ENCODE assay signal across 21 cellular contexts in genomic region chr2:43832457-43832856, GRCh38. TPM values are rescaled to one million over a fixed set of nuclear protein-coding genes. Genes with fewer than 3 reads are reported as not detected.
DNase-seq lines count a peak whose midpoint lies in the region; ATAC-seq, FAIRE-seq and TF ChIP-seq lines count a peak whose summit lies in the region.
"Had no signal": no experiment of that assay in that cellular context is flagged by ENCODE, and none has a peak within 500 bp of the region (broad histone marks: within the 10 kb centered on the region; RNA-seq: fewer than 3 reads in every experiment).

No MANE protein-coding gene starts in this region.

- POLR2A ChIA-PET in HepG2 (lab: Yijun Ruan, JAX) (no interaction called here), K562 (lab: Yijun Ruan, JAX) (interaction anchor here (1.1 kb wide), 1 partner anchor 14 kb away, joined by 5 read pairs; no protein-coding TSS in a partner anchor)
- POLR2A ChIA-PET in CD4-positive, alpha-beta T cell (lab: Charles Lee): no interaction called here

- no peaks in the 10 kb centered on the region for H4K20me1 ChIP-seq in HepG2 (ENCODE audit: insufficient read depth, low read length)
- no peaks in the 10 kb centered on the region for H4K20me1 ChIP-seq in K562 (replicated peaks; ENCODE audit: control insufficient read depth, insufficient read depth, low read length)

- no peak overlapping the region for H3K4me3 Mint-ChIP-seq in CD4-positive, alpha-beta T cell
- H3K4me3 Mint-ChIP-seq: activated T-helper 1 cell treated with anti-CD3 and anti-CD28 coated beads, Interleukin-12 subunit alpha, Interleukin-12 subunit beta, Interleukin-2, Interleukin-4 antibody, amounts not matched to agents 30 ng/mL and 10 ng/mL and 1 ng/mL, durations not matched to agents 14 hours and 24 hours and 36 hours; CD4-positive, CD25-positive, alpha-beta regulatory T cell; central memory CD8-positive, alpha-beta T cell; nephron had no signal

- H3K36me3 ChIP-seq in HepG2 (replicated peaks in 1 of 2; ENCODE audit: control insufficient read depth in 1 of 2, insufficient read depth in 2 of 2, low read length in 2 of 2) (peaks cover 3 to 32% of the 10 kb centered on the region in 2 experiments; a peak in 4 of 5 replicates), right lobe of liver (peaks cover 0 to 12% (median 0%) of the 10 kb centered on the region in 4 donors), K562 (ENCODE audit: control insufficient read depth, insufficient read depth, low read length) (no peaks in the 10 kb centered on the region), iPS-15b (ENCODE audit: control insufficient read depth, insufficient read depth, low read length) (no peaks in the 10 kb centered on the region), WERI-Rb-1 (no peaks in the 10 kb centered on the region), kidney (ENCODE audit: control insufficient read depth in 1 of 2, insufficient read depth in 2 of 2, low read length in 2 of 2) (no peaks in the 10 kb centered on the region)
- H3K36me3 ChIP-seq: gastrocnemius medialis, prostate gland, transverse colon had no signal

- no peaks in the 10 kb centered on the region for H3K9me3 ChIP-seq in HepG2 (ENCODE audit: low read length)
- H3K9me3 ChIP-seq in right lobe of liver: no peaks in the 10 kb centered on the region
- no peaks in the 10 kb centered on the region for H3K9me3 ChIP-seq in K562 (replicated peaks; ENCODE audit: control insufficient read depth, insufficient read depth, low read depth, low read length)
- no peaks in the 10 kb centered on the region for H3K9me3 ChIP-seq in iPS-15b (ENCODE audit: control insufficient read depth, insufficient read depth, low read length)
- H3K9me3 ChIP-seq in WERI-Rb-1 (ENCODE audit: severe bottlenecking): no peaks in the 10 kb centered on the region
- H3K9me3 ChIP-seq in CD4-positive, alpha-beta T cell (ENCODE audit: control insufficient read depth, low read length): no peaks in the 10 kb centered on the region
- no peaks in the 10 kb centered on the region for H3K9me3 ChIP-seq in kidney (ENCODE audit: control insufficient read depth in 1 of 2, low read length in 2 of 2)
- H3K9me3 ChIP-seq: gastrocnemius medialis, prostate gland, transverse colon had no signal

- no peak overlapping the region for H3K27ac Mint-ChIP-seq in CD4-positive, alpha-beta T cell
- H3K27ac Mint-ChIP-seq: activated T-helper 1 cell treated with anti-CD3 and anti-CD28 coated beads, Interleukin-12 subunit alpha, Interleukin-12 subunit beta, Interleukin-2, Interleukin-4 antibody, amounts not matched to agents 30 ng/mL and 10 ng/mL and 1 ng/mL, durations not matched to agents 14 hours and 24 hours and 36 hours; CD4-positive, CD25-positive, alpha-beta regulatory T cell; nephron had no signal

- TF ChIP-seq EP300 in HepG2 (IDR thresholded peaks at IDR 0.05; ENCODE audit: low read depth in 2 of 2, low read length in 2 of 2): no peak
- TF ChIP-seq EP300 in HepG2 (CRISPR knock-in tag; IDR thresholded peaks at IDR 0.05; ENCODE audit: borderline replicate concordance): no peak
- TF ChIP-seq EP300 in K562 (IDR thresholded peaks at IDR 0.05; ENCODE audit: low read length): no peak

- no peaks in the 10 kb centered on the region for H3K36me3 Mint-ChIP-seq in CD4-positive, alpha-beta T cell (ENCODE audit: low read depth)
- H3K36me3 Mint-ChIP-seq: CD4-positive, CD25-positive, alpha-beta regulatory T cell had no signal

- H3K27ac ChIP-seq in HepG2 (ENCODE audit: extremely low read length, insufficient read depth, low read length) (no peak overlapping the region), right lobe of liver (no peak overlapping the region), K562 (ENCODE audit: extremely low read depth, low read depth, low read length) (no peak overlapping the region), WERI-Rb-1 (no peak overlapping the region), kidney (ENCODE audit: low read depth in 2 of 2, low read length in 2 of 2) (no peak overlapping the region)
- H3K27ac ChIP-seq in CD4-positive, alpha-beta T cell (ENCODE audit: low read depth, low read length): no peak overlapping the region
- H3K27ac ChIP-seq: gastrocnemius medialis, prostate gland, transverse colon had no signal

- CTCF ChIA-PET in HepG2 (lab: Yijun Ruan, JAX; ENCODE audit: low intra/inter-chr PET ratio, low total read pairs): no interaction called here
- CTCF ChIA-PET in K562 (lab: Yijun Ruan, JAX; ENCODE audit: low intra/inter-chr PET ratio): no interaction called here
- CTCF ChIA-PET in CD4-positive, alpha-beta T cell (lab: Charles Lee): no interaction called here

- FAIRE-seq in HepG2 (lab: Jason Lieb, UNC) (no peak), K562 (lab: Jason Lieb, UNC) (peak; percentile 35), kidney (lab: Jason Lieb, UNC) (no peak)

- TF ChIP-seq CTCF in HepG2 (CRISPR knock-in tag; IDR thresholded peaks at IDR 0.05): no peak
- no peak for TF ChIP-seq CTCF in right lobe of liver (IDR thresholded peaks at IDR 0.05)
- no peak for TF ChIP-seq CTCF in K562 (IDR thresholded peaks at IDR 0.05 in 2 of 3, conservative IDR thresholded peaks at IDR 0.05 in 1 of 3; ENCODE audit: insufficient read depth in 2 of 3, low read depth in 1 of 3, low read length in 3 of 3)
- no peak for TF ChIP-seq CTCF in WERI-Rb-1 (IDR thresholded peaks at IDR 0.05; ENCODE audit: low read depth, low read length)
- no peak for TF ChIP-seq CTCF in CD4-positive, alpha-beta T cell (IDR thresholded peaks at IDR 0.05)
- TF ChIP-seq CTCF in kidney (IDR thresholded peaks at IDR 0.05; ENCODE audit: borderline replicate concordance, extremely low read depth, insufficient read depth): no peak

- TF ChIP-seq RAD21 in HepG2 (CRISPR knock-in tag; IDR thresholded peaks at IDR 0.05) (no peak), K562 (CRISPR knock-in tag; conservative IDR thresholded peaks at IDR 0.05 in 1 of 2, IDR thresholded peaks at IDR 0.05 in 1 of 2) (no peak)

- in situ Hi-C loops in HepG2 (cut with HindIII; ENCODE audit: extremely low pct_ligation_motif_present, low pct_unique_long_range_greater_than_20kb): no loop called here
- in situ Hi-C loops in K562 (cut with MboI): no loop called here

- no peak for ATAC-seq in HepG2
- ATAC-seq in right lobe of liver: no peak
- no peak; the same call in 2 of the 3 replicates for ATAC-seq in K562
- no peak for ATAC-seq in CD4-positive, alpha-beta T cell (ENCODE audit: poor library complexity)
- ATAC-seq: gastrocnemius medialis had no signal

- H3K9ac ChIP-seq in HepG2 (ENCODE audit: insufficient read depth, low read depth, low read length) (no peak overlapping the region), K562 (ENCODE audit: insufficient read depth in 1 of 2, low read depth in 2 of 2, low read length in 2 of 2) (no peak overlapping the region), iPS-15b (ENCODE audit: low read depth, low read length) (no peak overlapping the region), kidney (ENCODE audit: low read length in 2 of 2) (no peak overlapping the region)

- peaks cover 5% of the 10 kb centered on the region for H3K4me1 ChIP-seq in HepG2 (ENCODE audit: insufficient read depth, low read length)
- H3K4me1 ChIP-seq in right lobe of liver: peaks cover 0 to 18% (median 6%) of the 10 kb centered on the region in 4 donors
- H3K4me1 ChIP-seq in K562 (replicated peaks in 1 of 2; ENCODE audit: control insufficient read depth in 2 of 2, insufficient read depth in 2 of 2, low read length in 2 of 2): peaks cover 0 to 10% of the 10 kb centered on the region in 2 experiments; a peak in 4 of 5 replicates
- peaks cover 6% of the 10 kb centered on the region for H3K4me1 ChIP-seq in iPS-15b (ENCODE audit: control insufficient read depth, insufficient read depth, low read length)
- peaks cover 0 to 2% of the 10 kb centered on the region in 2 donors for H3K4me1 ChIP-seq in kidney (ENCODE audit: control insufficient read depth in 1 of 2, insufficient read depth in 1 of 2, low read depth in 1 of 2, low read length in 2 of 2)
- H3K4me1 ChIP-seq: gastrocnemius medialis, prostate gland, transverse colon had no signal

- intact Hi-C loops in HepG2 (cut with micrococcal nuclease; ENCODE audit: unreplicated experiment) (no loop called here), right lobe of liver (cut with DNase I) (no loop called here), K562 (cut with micrococcal nuclease) (no loop called here), kidney (cut with DNase I) (no loop called here)
- intact Hi-C loops in CD4-positive, alpha-beta T cell (cut with DNase I, micrococcal nuclease): no loop called here

- H3K9me1 ChIP-seq in K562 (ENCODE audit: control insufficient read depth, insufficient read depth, low read length): no peaks in the 10 kb centered on the region

- H3K79me2 ChIP-seq in HepG2 (ENCODE audit: insufficient read depth, low read length) (no peaks in the 10 kb centered on the region), K562 (ENCODE audit: control insufficient read depth, insufficient read depth, low read length) (no peaks in the 10 kb centered on the region)

- H3K27me3 Mint-ChIP-seq in CD4-positive, alpha-beta T cell: peaks cover 23% of the 10 kb centered on the region

- TF ChIP-seq POLR2A in HepG2 (IDR thresholded peaks at IDR 0.05; ENCODE audit: insufficient read depth in 1 of 2, low read depth in 2 of 2, low read length in 2 of 2) (no peak), right lobe of liver (IDR thresholded peaks at IDR 0.05) (no peak), K562 (conservative IDR thresholded peaks at IDR 0.05) (no peak)

- H3K4me1 Mint-ChIP-seq in CD4-positive, alpha-beta T cell (ENCODE audit: low read depth): no peaks in the 10 kb centered on the region
- H3K4me1 Mint-ChIP-seq: nephron had no signal

- DNase-seq in HepG2 (ENCODE audit: low spot score): no peak
- no peak for DNase-seq in right lobe of liver
- DNase-seq in K562 (ENCODE audit: extremely low read depth in 1 of 4, low spot score in 3 of 4): no peak
- DNase-seq in NAMALWA (ENCODE audit: low spot score): no peak
- no peak for DNase-seq in WERI-Rb-1
- no peak for DNase-seq in CD4-positive, alpha-beta T cell
- no peak for DNase-seq in kidney
- DNase-seq: activated CD4-positive, CD25-positive, alpha-beta regulatory T cell; CD4-positive, CD25-positive, alpha-beta regulatory T cell; gastrocnemius medialis; MM.1S; NCI-H187 treated with DMSO at 0.1 percent for 48 hours; NCI-H446 treated with DMSO at 0.1 percent for 48 hours; SIG-M5; transverse colon had no signal

- no peak overlapping the region for H3K4me3 ChIP-seq in HepG2 (replicated peaks in 1 of 3; ENCODE audit: insufficient read depth in 1 of 3, low read depth in 2 of 3, low read length in 3 of 3)
- H3K4me3 ChIP-seq in right lobe of liver: no peak overlapping the region
- H3K4me3 ChIP-seq in K562: no peak overlapping the region
- peak overlapping the region; percentile 51 for H3K4me3 ChIP-seq in iPS-15b (ENCODE audit: low read depth, low read length)
- H3K4me3 ChIP-seq in WERI-Rb-1 (ENCODE audit: low read depth, low read length): no peak overlapping the region
- peak overlapping the region in 1 of 2 donors; percentile 48 for H3K4me3 ChIP-seq in kidney (ENCODE audit: low read length in 2 of 2)

- H3K4me2 ChIP-seq in HepG2 (ENCODE audit: low read depth, low read length): no peak overlapping the region
- no peak overlapping the region for H3K4me2 ChIP-seq in K562 (ENCODE audit: insufficient read depth, low read length)

- no peaks in the 10 kb centered on the region for H3K27me3 ChIP-seq in HepG2 (ENCODE audit: control insufficient read depth in 1 of 2, insufficient read depth in 2 of 2, low read length in 2 of 2)
- H3K27me3 ChIP-seq in right lobe of liver: no peaks in the 10 kb centered on the region
- H3K27me3 ChIP-seq in K562 (ENCODE audit: control insufficient read depth in 2 of 2, insufficient read depth in 2 of 2, low read length in 2 of 2): peaks cover 22 to 31% of the 10 kb centered on the region in 2 experiments; a peak in 4 of 5 replicates
- H3K27me3 ChIP-seq in iPS-15b (ENCODE audit: control insufficient read depth, insufficient read depth, low read length): peaks cover 31% of the 10 kb centered on the region
- no peaks in the 10 kb centered on the region for H3K27me3 ChIP-seq in WERI-Rb-1 (ENCODE audit: insufficient read depth, low read depth, severe bottlenecking)
- H3K27me3 ChIP-seq in CD4-positive, alpha-beta T cell (ENCODE audit: control insufficient read depth, insufficient read depth, low read length): peaks cover 18% of the 10 kb centered on the region

- H3K9me3 Mint-ChIP-seq in CD4-positive, alpha-beta T cell: no peaks in the 10 kb centered on the region
- H3K9me3 Mint-ChIP-seq: activated T-helper 1 cell treated with anti-CD3 and anti-CD28 coated beads, Interleukin-12 subunit alpha, Interleukin-12 subunit beta, Interleukin-2, Interleukin-4 antibody, amounts not matched to agents 30 ng/mL and 10 ng/mL and 1 ng/mL, durations not matched to agents 14 hours and 24 hours and 36 hours; CD4-positive, CD25-positive, alpha-beta regulatory T cell; central memory CD8-positive, alpha-beta T cell; nephron had no signal

- 100% methylated on average over 1 of the region's 3 CpGs for WGBS in HepG2 (ENCODE audit: low lambda C conversion rate)
- 33% methylated on average over 2 of the region's 3 CpGs for WGBS in right lobe of liver (ENCODE audit: insufficient coverage, low coverage, low lambda C conversion rate, missing lambda C conversion rate)
- 19% methylated on average over 3 of the region's 3 CpGs for WGBS in K562 (ENCODE audit: insufficient coverage, low coverage, missing lambda C conversion rate)

- H2AFZ ChIP-seq in HepG2 (ENCODE audit: low read length): no peak overlapping the region
- no peak overlapping the region for H2AFZ ChIP-seq in K562 (ENCODE audit: low read depth, low read length)

- BruUV-seq in HepG2 (replicated peaks; lab: Mats Ljungman, UMichigan) (no TSS peak), K562 (replicated peaks; lab: Mats Ljungman, UMichigan) (no TSS peak)

RNA-seq across cellular contexts. Expression of gene ABCG5, which starts 6.2 kb away (rescaled TPM):
- total RNA-seq in HepG2 (2016; rRNA removed; fragmentation: Illumina TruSeq; extraction: Trizol) (5.8 and 15.1 TPM in 2 replicates), right lobe of liver (10 to 100 TPM; 15.3 to 63.5 (median 35.4) TPM), K562 (2014; rRNA removed) (not detected in 2 replicates), K562 (2014; rRNA removed; fragmentation: Illumina TruSeq; extraction: Trizol) (not detected in 2 replicates), K562 (2015; rRNA removed; fragmentation: Illumina TruSeq; extraction: Trizol) (not detected in 2 replicates), K562 (2021) (not detected in 2 replicates), kidney (not detected)
- total RNA-seq in HepG2 (2016; cell fraction: cytosol; rRNA removed; fragmentation: Illumina TruSeq; extraction: Trizol; ENCODE audit: low read depth): 5.3 and 5.7 TPM in 2 replicates
- 5.6 and 16.0 TPM in 2 replicates for total RNA-seq in HepG2 (2016; cell fraction: insoluble cytoplasmic fraction; rRNA removed; fragmentation: Illumina TruSeq; extraction: Trizol)
- 7.7 and 8.7 TPM in 2 replicates for total RNA-seq in HepG2 (2016; cell fraction: membrane; rRNA removed; fragmentation: Illumina TruSeq; extraction: Trizol)
- 23.5 and 27.9 TPM in 2 replicates for total RNA-seq in HepG2 (2016; cell fraction: nucleus; rRNA removed; fragmentation: Illumina TruSeq; extraction: Trizol)
- polyA plus RNA-seq in HepG2 (2011; rRNA removed) (38.8 and 39.0 TPM in 2 replicates), K562 (2011; rRNA removed) (not detected in 2 replicates), K562 (2014; fragmentation: Illumina TruSeq; extraction: Trizol) (not detected in 2 replicates), K562 (2014; fragmentation: Nextera tagmentation; extraction: Ambion mirVana) (under 1 TPM; 0.01 TPM), K562 (2014; rRNA removed) (not detected in 2 replicates), kidney (ENCODE audit: insufficient read depth, low read depth, low replicate concordance) (not detected)
- polyA plus RNA-seq in HepG2 (2011; cell fraction: cytosol; rRNA removed): 12.7 and 15.4 TPM in 2 replicates
- 217 and 232 TPM in 2 replicates for polyA plus RNA-seq in HepG2 (2011; cell fraction: nucleus; rRNA removed)
- 20.2 and 28.6 TPM in 2 replicates for polyA plus RNA-seq in HepG2 (2012)
- 3.8 and 4.6 TPM in 2 replicates for polyA plus RNA-seq in HepG2 (2016; cell fraction: cytosol; fragmentation: Illumina TruSeq; extraction: Trizol; ENCODE audit: low read depth)
- 5.9 and 6.3 TPM in 2 replicates for polyA plus RNA-seq in HepG2 (2016; cell fraction: insoluble cytoplasmic fraction; fragmentation: Illumina TruSeq; extraction: Trizol; ENCODE audit: low read depth)
- polyA plus RNA-seq in HepG2 (2016; cell fraction: membrane; fragmentation: Illumina TruSeq; extraction: Trizol; ENCODE audit: low read depth): 6.7 and 6.8 TPM in 2 replicates
- polyA plus RNA-seq in HepG2 (2016; cell fraction: nucleus; fragmentation: Illumina TruSeq; extraction: Trizol; ENCODE audit: insufficient read depth, low read depth): 70.1 and 70.4 TPM in 2 replicates
- polyA minus RNA-seq in HepG2 (2011; rRNA and poly(A)+ RNA removed; ENCODE audit: low replicate concordance): 18.3 TPM in 1 of 2 replicates, not detected in the other
- polyA minus RNA-seq in HepG2 (2011; cell fraction: cytosol; rRNA and poly(A)+ RNA removed): 3.8 and 5.0 TPM in 2 replicates
- polyA minus RNA-seq in HepG2 (2011; cell fraction: nucleus; rRNA and poly(A)+ RNA removed): 34.4 and 34.7 TPM in 2 replicates
- total RNA-seq in K562 (2011; cell fraction: chromatin; rRNA removed; ENCODE audit: low replicate concordance): not detected in 2 replicates
- total RNA-seq in K562 (2011; cell fraction: nucleolus; rRNA removed): not detected in 2 replicates
- total RNA-seq in K562 (2011; cell fraction: nucleoplasm; rRNA removed): not detected in 2 replicates
- polyA plus RNA-seq in K562 (2011; cell fraction: cytosol; rRNA removed): not detected in 2 replicates
- not detected in 2 replicates for polyA plus RNA-seq in K562 (2011; cell fraction: nucleus; rRNA removed)
- polyA plus RNA-seq in K562 (2012): 0.03 and 0.05 TPM in 2 replicates
- not detected in 2 replicates for polyA minus RNA-seq in K562 (2011; rRNA and poly(A)+ RNA removed)
- polyA minus RNA-seq in K562 (2011; cell fraction: cytosol; rRNA and poly(A)+ RNA removed): not detected in 2 replicates
- polyA minus RNA-seq in K562 (2011; cell fraction: nucleus; rRNA and poly(A)+ RNA removed): not detected in 2 replicates
- total RNA-seq in CD4-positive, alpha-beta T cell: not detected
- total RNA-seq: activated CD8-positive, alpha-beta memory T cell treated with anti-CD3 and anti-CD28 coated beads for 36 hours; activated T-helper 1 cell treated with anti-CD3 and anti-CD28 coated beads, Interleukin-12 subunit alpha, Interleukin-12 subunit beta, Interleukin-2, Interleukin-4 antibody, amounts not matched to agents 30 ng/mL and 10 ng/mL and 1 ng/mL, durations not matched to agents 14 hours and 24 hours and 36 hours; CD4-positive, CD25-positive, alpha-beta regulatory T cell; gastrocnemius medialis; prostate gland; transverse colon had no signal
- polyA plus RNA-seq: CD4-positive, CD25-positive, alpha-beta regulatory T cell had no signal

RNA-seq across cellular contexts. Expression of gene ABCG8, which starts 6.3 kb away (rescaled TPM):
- total RNA-seq in HepG2 (2016; rRNA removed; fragmentation: Illumina TruSeq; extraction: Trizol) (6.8 and 8.8 TPM in 2 replicates), right lobe of liver (100 to 1,000 TPM in 1 of 6 experiments, 10 to 100 TPM in 5; 30.1 to 116 (median 49.0) TPM), K562 (2014; rRNA removed) (not detected in 2 replicates), K562 (2014; rRNA removed; fragmentation: Illumina TruSeq; extraction: Trizol) (not detected in 2 replicates), K562 (2015; rRNA removed; fragmentation: Illumina TruSeq; extraction: Trizol) (not detected in 2 replicates), K562 (2021) (not detected in 2 replicates), kidney (0.13 TPM)
- 0.88 and 1.2 TPM in 2 replicates for total RNA-seq in HepG2 (2016; cell fraction: cytosol; rRNA removed; fragmentation: Illumina TruSeq; extraction: Trizol; ENCODE audit: low read depth)
- total RNA-seq in HepG2 (2016; cell fraction: insoluble cytoplasmic fraction; rRNA removed; fragmentation: Illumina TruSeq; extraction: Trizol): 6.9 and 9.5 TPM in 2 replicates
- total RNA-seq in HepG2 (2016; cell fraction: membrane; rRNA removed; fragmentation: Illumina TruSeq; extraction: Trizol): 4.1 and 4.5 TPM in 2 replicates
- total RNA-seq in HepG2 (2016; cell fraction: nucleus; rRNA removed; fragmentation: Illumina TruSeq; extraction: Trizol): 14.4 and 15.5 TPM in 2 replicates
- polyA plus RNA-seq in HepG2 (2011; rRNA removed) (8.1 and 10.0 TPM in 2 replicates), K562 (2011; rRNA removed) (not detected in 2 replicates), K562 (2014; fragmentation: Illumina TruSeq; extraction: Trizol) (not detected in 2 replicates), K562 (2014; fragmentation: Nextera tagmentation; extraction: Ambion mirVana) (not detected), K562 (2014; rRNA removed) (not detected in 2 replicates), kidney (ENCODE audit: insufficient read depth, low read depth, low replicate concordance) (0.09 TPM)
- 6.5 and 7.5 TPM in 2 replicates for polyA plus RNA-seq in HepG2 (2011; cell fraction: cytosol; rRNA removed)
- polyA plus RNA-seq in HepG2 (2011; cell fraction: nucleus; rRNA removed): 18.9 and 20.1 TPM in 2 replicates
- 8.7 and 11.5 TPM in 2 replicates for polyA plus RNA-seq in HepG2 (2012)
- polyA plus RNA-seq in HepG2 (2016; cell fraction: cytosol; fragmentation: Illumina TruSeq; extraction: Trizol; ENCODE audit: low read depth): 1.5 and 1.8 TPM in 2 replicates
- polyA plus RNA-seq in HepG2 (2016; cell fraction: insoluble cytoplasmic fraction; fragmentation: Illumina TruSeq; extraction: Trizol; ENCODE audit: low read depth): 6.3 and 8.4 TPM in 2 replicates
- polyA plus RNA-seq in HepG2 (2016; cell fraction: membrane; fragmentation: Illumina TruSeq; extraction: Trizol; ENCODE audit: low read depth): 2.7 and 2.9 TPM in 2 replicates
- 23.7 and 27.2 TPM in 2 replicates for polyA plus RNA-seq in HepG2 (2016; cell fraction: nucleus; fragmentation: Illumina TruSeq; extraction: Trizol; ENCODE audit: insufficient read depth, low read depth)
- polyA minus RNA-seq in HepG2 (2011; rRNA and poly(A)+ RNA removed; ENCODE audit: low replicate concordance): 0.05 and 27.2 TPM in 2 replicates
- 6.4 and 6.6 TPM in 2 replicates for polyA minus RNA-seq in HepG2 (2011; cell fraction: cytosol; rRNA and poly(A)+ RNA removed)
- polyA minus RNA-seq in HepG2 (2011; cell fraction: nucleus; rRNA and poly(A)+ RNA removed): 12.2 and 14.0 TPM in 2 replicates
- total RNA-seq in K562 (2011; cell fraction: chromatin; rRNA removed; ENCODE audit: low replicate concordance): not detected in 2 replicates
- not detected in 2 replicates for total RNA-seq in K562 (2011; cell fraction: nucleolus; rRNA removed)
- not detected in 2 replicates for total RNA-seq in K562 (2011; cell fraction: nucleoplasm; rRNA removed)
- polyA plus RNA-seq in K562 (2011; cell fraction: cytosol; rRNA removed): not detected in 2 replicates
- not detected in 2 replicates for polyA plus RNA-seq in K562 (2011; cell fraction: nucleus; rRNA removed)
- 0.01 TPM in 1 of 2 replicates, not detected in the other for polyA plus RNA-seq in K562 (2012)
- not detected in 2 replicates for polyA minus RNA-seq in K562 (2011; rRNA and poly(A)+ RNA removed)
- polyA minus RNA-seq in K562 (2011; cell fraction: cytosol; rRNA and poly(A)+ RNA removed): not detected in 2 replicates
- not detected in 2 replicates for polyA minus RNA-seq in K562 (2011; cell fraction: nucleus; rRNA and poly(A)+ RNA removed)
- not detected for total RNA-seq in CD4-positive, alpha-beta T cell
- total RNA-seq: activated CD8-positive, alpha-beta memory T cell treated with anti-CD3 and anti-CD28 coated beads for 36 hours; CD4-positive, CD25-positive, alpha-beta regulatory T cell had no signal

RNA-seq across cellular contexts. Expression of gene DYNC2LI1, which starts 58.6 kb away (rescaled TPM):
- total RNA-seq in HepG2 (2016; rRNA removed; fragmentation: Illumina TruSeq; extraction: Trizol) (23.2 and 27.9 TPM in 2 replicates), right lobe of liver (1 to 10 TPM; 3.2 to 6.9 (median 6.2) TPM), K562 (2014; rRNA removed) (12.4 and 23.8 TPM in 2 replicates), K562 (2014; rRNA removed; fragmentation: Illumina TruSeq; extraction: Trizol) (25.8 and 28.3 TPM in 2 replicates), K562 (2015; rRNA removed; fragmentation: Illumina TruSeq; extraction: Trizol) (20.2 and 25.3 TPM in 2 replicates), K562 (2021) (12.5 and 14.1 TPM in 2 replicates), kidney (41.5 TPM)
- total RNA-seq in HepG2 (2016; cell fraction: cytosol; rRNA removed; fragmentation: Illumina TruSeq; extraction: Trizol; ENCODE audit: low read depth): 7.3 and 9.1 TPM in 2 replicates
- 23.5 and 32.2 TPM in 2 replicates for total RNA-seq in HepG2 (2016; cell fraction: insoluble cytoplasmic fraction; rRNA removed; fragmentation: Illumina TruSeq; extraction: Trizol)
- total RNA-seq in HepG2 (2016; cell fraction: membrane; rRNA removed; fragmentation: Illumina TruSeq; extraction: Trizol): 7.6 and 7.9 TPM in 2 replicates
- 15.5 and 17.2 TPM in 2 replicates for total RNA-seq in HepG2 (2016; cell fraction: nucleus; rRNA removed; fragmentation: Illumina TruSeq; extraction: Trizol)
- polyA plus RNA-seq in HepG2 (2011; rRNA removed) (10.2 and 16.9 TPM in 2 replicates), K562 (2011; rRNA removed) (33.3 and 42.2 TPM in 2 replicates), K562 (2014; fragmentation: Illumina TruSeq; extraction: Trizol) (20.3 and 22.5 TPM in 2 replicates), K562 (2014; fragmentation: Nextera tagmentation; extraction: Ambion mirVana) (10 to 100 TPM; 37.5 to 40.0 TPM), K562 (2014; rRNA removed) (25.3 and 26.3 TPM in 2 replicates), kidney (ENCODE audit: insufficient read depth, low read depth, low replicate concordance) (54.4 TPM)
- 5.3 and 8.1 TPM in 2 replicates for polyA plus RNA-seq in HepG2 (2011; cell fraction: cytosol; rRNA removed)
- polyA plus RNA-seq in HepG2 (2011; cell fraction: nucleus; rRNA removed): 4.8 and 7.3 TPM in 2 replicates
- polyA plus RNA-seq in HepG2 (2012): 10.8 and 15.5 TPM in 2 replicates
- 2.7 TPM in 2 replicates for polyA plus RNA-seq in HepG2 (2016; cell fraction: cytosol; fragmentation: Illumina TruSeq; extraction: Trizol; ENCODE audit: low read depth)
- polyA plus RNA-seq in HepG2 (2016; cell fraction: insoluble cytoplasmic fraction; fragmentation: Illumina TruSeq; extraction: Trizol; ENCODE audit: low read depth): 30.8 and 44.1 TPM in 2 replicates
- polyA plus RNA-seq in HepG2 (2016; cell fraction: membrane; fragmentation: Illumina TruSeq; extraction: Trizol; ENCODE audit: low read depth): 4.5 and 4.8 TPM in 2 replicates
- 18.5 and 19.3 TPM in 2 replicates for polyA plus RNA-seq in HepG2 (2016; cell fraction: nucleus; fragmentation: Illumina TruSeq; extraction: Trizol; ENCODE audit: insufficient read depth, low read depth)
- 1.3 and 1.4 TPM in 2 replicates for polyA minus RNA-seq in HepG2 (2011; rRNA and poly(A)+ RNA removed; ENCODE audit: low replicate concordance)
- polyA minus RNA-seq in HepG2 (2011; cell fraction: cytosol; rRNA and poly(A)+ RNA removed): 6.3 and 8.7 TPM in 2 replicates
- polyA minus RNA-seq in HepG2 (2011; cell fraction: nucleus; rRNA and poly(A)+ RNA removed): 12.1 and 18.2 TPM in 2 replicates
- 10.0 and 39.4 TPM in 2 replicates for total RNA-seq in K562 (2011; cell fraction: chromatin; rRNA removed; ENCODE audit: low replicate concordance)
- total RNA-seq in K562 (2011; cell fraction: nucleolus; rRNA removed): 5.7 and 9.2 TPM in 2 replicates
- 15.2 and 21.2 TPM in 2 replicates for total RNA-seq in K562 (2011; cell fraction: nucleoplasm; rRNA removed)
- 4.6 and 12.2 TPM in 2 replicates for polyA plus RNA-seq in K562 (2011; cell fraction: cytosol; rRNA removed)
- 13.0 and 23.1 TPM in 2 replicates for polyA plus RNA-seq in K562 (2011; cell fraction: nucleus; rRNA removed)
- 12.7 and 24.7 TPM in 2 replicates for polyA plus RNA-seq in K562 (2012)
- 21.3 and 23.2 TPM in 2 replicates for polyA minus RNA-seq in K562 (2011; rRNA and poly(A)+ RNA removed)
- 2.5 and 10.7 TPM in 2 replicates for polyA minus RNA-seq in K562 (2011; cell fraction: cytosol; rRNA and poly(A)+ RNA removed)
- 11.8 and 20.4 TPM in 2 replicates for polyA minus RNA-seq in K562 (2011; cell fraction: nucleus; rRNA and poly(A)+ RNA removed)
- total RNA-seq in CD4-positive, alpha-beta T cell: 1 to 10 TPM; 2.1 to 2.2 TPM

Comparison
In these comparisons a context has a peak if more than half of its experiments do, and no peak if none do; other contexts are left out.
1. Of the 241 proteins assayed by ChIP-seq in both HepG2 and K562: peak only in HepG2: none; only in K562: MAFG; in both: MAFF and MAFK; in neither: 238.